20 cellular contexts compared by ENCODE assay signal in the genomic region with DNA sequence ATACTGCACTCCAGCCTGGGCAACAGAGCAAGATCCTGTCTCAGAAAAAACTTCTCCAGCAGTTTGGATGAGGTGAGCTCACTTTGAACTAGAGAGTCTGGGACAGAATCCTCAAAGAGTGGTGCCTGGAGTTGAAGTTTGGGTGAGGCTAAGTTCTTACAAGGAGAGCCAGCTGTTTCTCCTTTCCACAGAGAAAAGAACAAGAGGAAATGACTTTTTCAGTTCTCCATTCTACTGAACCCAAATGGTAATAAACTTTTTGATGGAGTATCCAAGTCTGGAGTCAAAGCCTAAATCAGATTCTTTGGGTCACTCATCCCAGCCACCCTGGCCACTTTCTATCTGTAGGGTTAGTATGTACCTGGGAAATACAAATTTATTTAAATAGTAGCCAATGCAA.
DNase-seq lines count a peak whose midpoint lies in the region; ATAC-seq and TF ChIP-seq lines count a peak whose summit lies in the region.
"Had no signal": no experiment of that assay in that cellular context is flagged by ENCODE, and none has a peak within 500 bp of the region (broad histone marks: within the 10 kb centered on the region; RNA-seq: fewer than 3 reads in every experiment).

No MANE protein-coding gene starts in this region.

- intact Hi-C loops in CD4-positive, alpha-beta T cell (cut with DNase I, micrococcal nuclease), result no loop called here
- intact Hi-C loops in OCI-LY7 (cut with micrococcal nuclease; ENCODE audit: unreplicated experiment), result no loop called here

- CTCF ChIA-PET in CD4-positive, alpha-beta T cell (lab: Charles Lee), result no interaction called here
- CTCF ChIA-PET in OCI-LY7 (lab: Charles Lee; ENCODE audit: unreplicated experiment), result no interaction called here

- no peaks in the 10 kb centered on the region for H3K27me3 ChIP-seq in CD4-positive, alpha-beta T cell (ENCODE audit: control insufficient read depth, insufficient read depth, low read length)
- H3K27me3 ChIP-seq: suprapubic skin had no signal

- no TSS peak for BruUV-seq in OCI-LY7 (replicated peaks; lab: Mats Ljungman, UMichigan)

- no peaks in the 10 kb centered on the region for H3K36me3 ChIP-seq in OCI-LY7 (ENCODE audit: insufficient read depth, low read length)
- H3K36me3 ChIP-seq: HAP-1, suprapubic skin had no signal

- H3K9me3 Mint-ChIP-seq in CD4-positive, alpha-beta T cell, result no peaks in the 10 kb centered on the region
- peaks cover 0 to 1% (median 0%) of the 10 kb centered on the region in 6 donors for H3K9me3 Mint-ChIP-seq in immature natural killer cell
- H3K9me3 Mint-ChIP-seq: brain had no signal

- POLR2A ChIA-PET in CD4-positive, alpha-beta T cell (lab: Charles Lee), result no interaction called here
- POLR2A ChIA-PET in OCI-LY7 (lab: Charles Lee), result no interaction called here

- no peaks in the 10 kb centered on the region for H3K79me2 ChIP-seq in OCI-LY7 (ENCODE audit: insufficient read depth, low read depth, low read length)

- peak; percentile 19 for DNase-seq in SKM-1 (lab: John Stamatoyannopoulos, UW; ENCODE audit: unreplicated experiment)
- no peak for DNase-seq in SKM-1 treated with dmso at 0.1 percent for 144 hours (lab: John Stamatoyannopoulos, UW; ENCODE audit: unreplicated experiment)
- no peak for DNase-seq in CD4-positive, alpha-beta T cell
- DNase-seq in OCI-LY7 (ENCODE audit: low spot score), result peak; percentile 27
- no peak for DNase-seq in immature natural killer cell
- no peak for DNase-seq in nucleus accumbens (lab: John Stamatoyannopoulos, UW)
- DNase-seq: activated gamma-delta T cell treated with Interleukin-2 at 50 U/mL for 16 hours; left colon; NCI-H1105; NCI-H2029; OCI-M1; retina; small intestine; stimulated activated CD4-positive, alpha-beta T cell treated with anti-CD3 and anti-CD28 coated beads, Interleukin-2, amount 100 ng/mL, for 24 hours had no signal

- peaks cover 49% of the 10 kb centered on the region for H3K4me1 Mint-ChIP-seq in CD4-positive, alpha-beta T cell (ENCODE audit: low read depth)
- H3K4me1 Mint-ChIP-seq in immature natural killer cell, result peaks cover 96 to 97% of the 10 kb centered on the region in 2 donors

- H3K4me2 ChIP-seq in OCI-LY7 (ENCODE audit: low read length), result 0 out of 2 replicates have a peak overlapping the region, but pooled peaks have one; percentile 13

- ATAC-seq in CD4-positive, alpha-beta T cell (ENCODE audit: poor library complexity), result no peak
- ATAC-seq in GM18502 (IDR thresholded peaks at IDR 0.05; ENCODE audit: poor library complexity, unreplicated experiment) (no peak), HG02678 (IDR thresholded peaks at IDR 0.05; ENCODE audit: unreplicated experiment) (no peak)
- ATAC-seq: left colon had no signal

- H3K4me1 ChIP-seq in OCI-LY7 (ENCODE audit: insufficient read depth, low read length, poor library complexity, severe bottlenecking), result peaks cover 39% of the 10 kb centered on the region
- H3K4me1 ChIP-seq: HAP-1 had no signal

- no peak overlapping the region for H3K4me3 ChIP-seq in OCI-LY7 (ENCODE audit: low read depth, low read length, poor library complexity, severe bottlenecking)
- H3K4me3 ChIP-seq: HAP-1, suprapubic skin had no signal

- peaks cover 7% of the 10 kb centered on the region for H3K36me3 Mint-ChIP-seq in CD4-positive, alpha-beta T cell (ENCODE audit: low read depth)
- H3K36me3 Mint-ChIP-seq in immature natural killer cell, result peaks cover 49 to 86% (median 49%) of the 10 kb centered on the region in 3 donors

- no peaks in the 10 kb centered on the region for H3K27me3 Mint-ChIP-seq in CD4-positive, alpha-beta T cell
- H3K27me3 Mint-ChIP-seq in immature natural killer cell (ENCODE audit: low read depth in 3 of 3), result peaks cover 0 to 7% (median 2%) of the 10 kb centered on the region in 3 donors
- H3K27me3 Mint-ChIP-seq: brain had no signal

- H3K9me2 ChIP-seq in OCI-LY7 (ENCODE audit: insufficient read depth, low read length), result no peaks in the 10 kb centered on the region

- peak overlapping the region; percentile 50 for H3K27ac Mint-ChIP-seq in CD4-positive, alpha-beta T cell
- peak overlapping the region; percentile 90 to 99 (median 98) for H3K27ac Mint-ChIP-seq in immature natural killer cell
- H3K27ac Mint-ChIP-seq: brain had no signal

- H3K27ac ChIP-seq in CD4-positive, alpha-beta T cell (ENCODE audit: low read depth, low read length), result no peak overlapping the region
- H3K27ac ChIP-seq in OCI-LY7 (ENCODE audit: low read depth, low read length, poor library complexity, severe bottlenecking), result no peak overlapping the region
- H3K27ac ChIP-seq: epithelial cell of prostate, suprapubic skin had no signal

- no peak for TF ChIP-seq CTCF in CD4-positive, alpha-beta T cell (IDR thresholded peaks at IDR 0.05)
- no peak for TF ChIP-seq CTCF in OCI-LY7 (conservative IDR thresholded peaks at IDR 0.05; ENCODE audit: low read length)

- no peaks in the 10 kb centered on the region for H3K9me3 ChIP-seq in CD4-positive, alpha-beta T cell (ENCODE audit: control insufficient read depth, low read length)
- no peaks in the 10 kb centered on the region for H3K9me3 ChIP-seq in OCI-LY7 (ENCODE audit: low read length)
- H3K9me3 ChIP-seq: HAP-1, suprapubic skin had no signal

- no peak overlapping the region for H3K4me3 Mint-ChIP-seq in CD4-positive, alpha-beta T cell
- peak overlapping the region; percentile 5 to 83 (median 50) for H3K4me3 Mint-ChIP-seq in immature natural killer cell
- H3K4me3 Mint-ChIP-seq: brain had no signal

- H2AFZ ChIP-seq in OCI-LY7 (ENCODE audit: low read length), result no peak overlapping the region

- H4K20me1 ChIP-seq in OCI-LY7 (ENCODE audit: insufficient read depth, low read length), result no peaks in the 10 kb centered on the region

Comparison
In these comparisons a context has a peak if more than half of its experiments do, and no peak if none do; other contexts are left out.
1. DNase-seq: peak in SKM-1 (single experiment) and OCI-LY7 (single experiment); none in SKM-1 treated with dmso at 0.1 percent for 144 hours (single experiment), CD4-positive, alpha-beta T cell (0 of 10), immature natural killer cell (0 of 3) and nucleus accumbens (0 of 56).